In the genomic region with DNA sequence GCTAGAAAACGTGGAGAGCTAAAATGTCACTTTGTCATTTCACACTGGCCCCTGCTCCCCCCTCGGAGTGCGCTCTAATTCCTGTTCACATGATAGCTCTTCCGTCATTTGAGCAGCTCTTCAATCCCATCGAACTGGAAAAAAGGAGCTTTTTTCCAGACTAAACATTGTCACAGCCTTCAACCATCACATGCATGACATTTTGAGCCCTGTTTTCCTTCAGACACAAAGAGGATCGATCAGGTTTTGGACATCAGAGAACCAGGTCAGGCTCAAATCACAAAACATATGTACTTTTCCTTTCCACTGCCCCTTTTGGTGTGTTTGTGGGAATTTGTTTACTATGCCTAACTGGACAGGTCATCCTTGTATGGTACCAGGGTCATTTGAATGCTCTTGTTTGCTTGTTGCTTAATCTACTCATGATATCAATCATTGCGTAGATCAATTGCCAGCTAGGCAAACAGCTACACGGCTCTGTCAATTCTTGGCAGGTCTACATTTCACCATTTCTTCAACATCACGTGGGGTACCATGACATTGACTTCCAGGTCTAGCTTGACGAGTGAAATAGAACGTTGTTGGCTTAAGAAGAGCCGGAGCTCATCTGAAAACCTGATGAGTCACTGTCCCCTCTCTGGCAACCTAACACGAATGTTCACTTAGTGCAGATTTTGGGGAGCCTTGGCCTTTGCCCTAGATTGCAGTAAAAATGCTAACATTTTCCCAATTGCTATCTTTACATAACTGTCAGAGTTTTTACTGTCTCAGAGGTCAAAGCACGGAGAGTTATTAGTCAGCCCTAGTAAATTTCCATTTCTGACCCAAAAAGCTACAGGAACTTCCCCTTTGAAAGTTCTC, we compare ENCODE assay signal across 1 cellular context.
TF ChIP-seq lines count a peak whose summit lies in the region.

No MANE protein-coding gene starts in this region.

TF ChIP-seq in K562, 482 proteins besides CTCF, POLR2A, EP300 and RAD21 (continued from another document and continues in another):
- TF ChIP-seq CBFA2T2 (conservative IDR thresholded peaks at IDR 0.05) (0 out of 2 replicates have a peak, but pooled peaks have one; percentile 3), MCM3 (IDR thresholded peaks at IDR 0.05) (no peak), ZNF224 (CRISPR knock-in tag; IDR thresholded peaks at IDR 0.05) (no peak), ERF (CRISPR knock-in tag; IDR thresholded peaks at IDR 0.05) (0 out of 2 replicates have a peak, but pooled peaks have one; percentile 56), EHMT2 (IDR thresholded peaks at IDR 0.05) (peak; percentile 78), SIX5 (IDR thresholded peaks at IDR 0.05; ENCODE audit: borderline replicate concordance in 1 of 2, insufficient read depth in 1 of 2, low read depth in 1 of 2, low read length in 2 of 2) (no peak), NR2C2 (CRISPR knock-in tag; IDR thresholded peaks at IDR 0.05) (no peak), NR2C2 (tag; IDR thresholded peaks at IDR 0.05) (peak; percentile 79), HLTF (IDR thresholded peaks at IDR 0.05) (no peak), PHF20 (IDR thresholded peaks at IDR 0.05; ENCODE audit: partially characterized antibody) (no peak), LEF1 (IDR thresholded peaks at IDR 0.05) (0 out of 2 replicates have a peak, but pooled peaks have one; percentile 19), RBM22 (IDR thresholded peaks at IDR 0.05; ENCODE audit: low read depth, low read length, poor library complexity, severe bottlenecking) (no peak), NR2C1 (IDR thresholded peaks at IDR 0.05) (peak; percentile 20; the same call in 1 of the 2 replicates), NR2C1 (tag; IDR thresholded peaks at IDR 0.05) (0 out of 2 replicates have a peak, but pooled peaks have one; percentile 20), JUND (IDR thresholded peaks at IDR 0.05; ENCODE audit: borderline replicate concordance, low read depth, low read length) (peak; percentile 59; the same call in 1 of the 2 replicates), JUND (tag; IDR thresholded peaks at IDR 0.05; ENCODE audit: borderline replicate concordance, low read depth, low read length) (peak; percentile 59; the same call in 1 of the 3 replicates), MTA2 (IDR thresholded peaks at IDR 0.05; ENCODE audit: low read depth) (no peak), CXXC5 (CRISPR knock-in tag; IDR thresholded peaks at IDR 0.05) (peak; percentile 42), ZNF175 (CRISPR knock-in tag; IDR thresholded peaks at IDR 0.05; ENCODE audit: low read depth) (0 out of 2 replicates have a peak, but pooled peaks have one; percentile 27), NFIC (IDR thresholded peaks at IDR 0.05) (no peak), MAFG (tag; conservative IDR thresholded peaks at IDR 0.05) (peak; percentile 95), BRCA1 (IDR thresholded peaks at IDR 0.05) (no peak), BRCA1 (CRISPR knock-in tag; IDR thresholded peaks at IDR 0.05) (no peak), IFI16 (CRISPR knock-in tag; IDR thresholded peaks at IDR 0.05) (no peak), RAD51 (IDR thresholded peaks at IDR 0.05; ENCODE audit: borderline replicate concordance, low read depth) (peak; percentile 33; the same call in 1 of the 2 replicates), ZNF76 (CRISPR knock-in tag; IDR thresholded peaks at IDR 0.05; ENCODE audit: borderline replicate concordance) (no peak), MAFK (IDR thresholded peaks at IDR 0.05; ENCODE audit: low read length) (peak; percentile 66; the same call in 1 of the 2 replicates), BMI1 (IDR thresholded peaks at IDR 0.05; ENCODE audit: low read length) (no peak), FOXA1 (IDR thresholded peaks at IDR 0.05; ENCODE audit: borderline replicate concordance) (no peak), TCF7 (IDR thresholded peaks at IDR 0.05; ENCODE audit: borderline replicate concordance) (no peak), NEUROD1 (IDR thresholded peaks at IDR 0.05; ENCODE audit: borderline replicate concordance, low read depth, low read length, partially characterized antibody) (no peak), NR2F6 (CRISPR knock-in tag; IDR thresholded peaks at IDR 0.05) (no peak), HEY1 (CRISPR knock-in tag; IDR thresholded peaks at IDR 0.05; ENCODE audit: borderline replicate concordance) (no peak), HNRNPL (IDR thresholded peaks at IDR 0.05; ENCODE audit: low read depth, low read length) (no peak), ZNF445 (CRISPR knock-in tag; IDR thresholded peaks at IDR 0.05; ENCODE audit: low read depth) (no peak)
- TF ChIP-seq, protein P1, sequence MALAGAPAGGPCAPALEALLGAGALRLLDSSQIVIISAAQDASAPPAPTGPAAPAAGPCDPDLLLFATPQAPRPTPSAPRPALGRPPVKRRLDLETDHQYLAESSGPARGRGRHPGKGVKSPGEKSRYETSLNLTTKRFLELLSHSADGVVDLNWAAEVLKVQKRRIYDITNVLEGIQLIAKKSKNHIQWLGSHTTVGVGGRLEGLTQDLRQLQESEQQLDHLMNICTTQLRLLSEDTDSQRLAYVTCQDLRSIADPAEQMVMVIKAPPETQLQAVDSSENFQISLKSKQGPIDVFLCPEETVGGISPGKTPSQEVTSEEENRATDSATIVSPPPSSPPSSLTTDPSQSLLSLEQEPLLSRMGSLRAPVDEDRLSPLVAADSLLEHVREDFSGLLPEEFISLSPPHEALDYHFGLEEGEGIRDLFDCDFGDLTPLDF (CRISPR knock-in tag; IDR thresholded peaks at IDR 0.05), result no peak
- TF ChIP-seq, protein P2, sequence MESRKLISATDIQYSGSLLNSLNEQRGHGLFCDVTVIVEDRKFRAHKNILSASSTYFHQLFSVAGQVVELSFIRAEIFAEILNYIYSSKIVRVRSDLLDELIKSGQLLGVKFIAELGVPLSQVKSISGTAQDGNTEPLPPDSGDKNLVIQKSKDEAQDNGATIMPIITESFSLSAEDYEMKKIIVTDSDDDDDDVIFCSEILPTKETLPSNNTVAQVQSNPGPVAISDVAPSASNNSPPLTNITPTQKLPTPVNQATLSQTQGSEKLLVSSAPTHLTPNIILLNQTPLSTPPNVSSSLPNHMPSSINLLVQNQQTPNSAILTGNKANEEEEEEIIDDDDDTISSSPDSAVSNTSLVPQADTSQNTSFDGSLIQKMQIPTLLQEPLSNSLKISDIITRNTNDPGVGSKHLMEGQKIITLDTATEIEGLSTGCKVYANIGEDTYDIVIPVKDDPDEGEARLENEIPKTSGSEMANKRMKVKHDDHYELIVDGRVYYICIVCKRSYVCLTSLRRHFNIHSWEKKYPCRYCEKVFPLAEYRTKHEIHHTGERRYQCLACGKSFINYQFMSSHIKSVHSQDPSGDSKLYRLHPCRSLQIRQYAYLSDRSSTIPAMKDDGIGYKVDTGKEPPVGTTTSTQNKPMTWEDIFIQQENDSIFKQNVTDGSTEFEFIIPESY (CRISPR knock-in tag; IDR thresholded peaks at IDR 0.05), result peak; percentile 46; the same call in 1 of the 2 replicates
- TF ChIP-seq, protein P3, sequence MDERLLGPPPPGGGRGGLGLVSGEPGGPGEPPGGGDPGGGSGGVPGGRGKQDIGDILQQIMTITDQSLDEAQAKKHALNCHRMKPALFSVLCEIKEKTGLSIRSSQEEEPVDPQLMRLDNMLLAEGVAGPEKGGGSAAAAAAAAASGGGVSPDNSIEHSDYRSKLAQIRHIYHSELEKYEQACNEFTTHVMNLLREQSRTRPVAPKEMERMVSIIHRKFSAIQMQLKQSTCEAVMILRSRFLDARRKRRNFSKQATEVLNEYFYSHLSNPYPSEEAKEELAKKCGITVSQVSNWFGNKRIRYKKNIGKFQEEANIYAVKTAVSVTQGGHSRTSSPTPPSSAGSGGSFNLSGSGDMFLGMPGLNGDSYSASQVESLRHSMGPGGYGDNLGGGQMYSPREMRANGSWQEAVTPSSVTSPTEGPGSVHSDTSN (CRISPR knock-in tag; IDR thresholded peaks at IDR 0.05; ENCODE audit: low read depth), result no peak
- TF ChIP-seq, protein P3 (tag; conservative IDR thresholded peaks at IDR 0.05; ENCODE audit: low read depth), result peak; percentile 45
- TF ChIP-seq, protein P4, sequence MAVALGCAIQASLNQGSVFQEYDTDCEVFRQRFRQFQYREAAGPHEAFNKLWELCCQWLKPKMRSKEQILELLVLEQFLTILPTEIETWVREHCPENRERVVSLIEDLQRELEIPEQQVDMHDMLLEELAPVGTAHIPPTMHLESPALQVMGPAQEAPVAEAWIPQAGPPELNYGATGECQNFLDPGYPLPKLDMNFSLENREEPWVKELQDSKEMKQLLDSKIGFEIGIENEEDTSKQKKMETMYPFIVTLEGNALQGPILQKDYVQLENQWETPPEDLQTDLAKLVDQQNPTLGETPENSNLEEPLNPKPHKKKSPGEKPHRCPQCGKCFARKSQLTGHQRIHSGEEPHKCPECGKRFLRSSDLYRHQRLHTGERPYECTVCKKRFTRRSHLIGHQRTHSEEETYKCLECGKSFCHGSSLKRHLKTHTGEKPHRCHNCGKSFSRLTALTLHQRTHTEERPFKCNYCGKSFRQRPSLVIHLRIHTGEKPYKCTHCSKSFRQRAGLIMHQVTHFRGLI (CRISPR knock-in tag; IDR thresholded peaks at IDR 0.05), result no peak
- TF ChIP-seq, protein P5, sequence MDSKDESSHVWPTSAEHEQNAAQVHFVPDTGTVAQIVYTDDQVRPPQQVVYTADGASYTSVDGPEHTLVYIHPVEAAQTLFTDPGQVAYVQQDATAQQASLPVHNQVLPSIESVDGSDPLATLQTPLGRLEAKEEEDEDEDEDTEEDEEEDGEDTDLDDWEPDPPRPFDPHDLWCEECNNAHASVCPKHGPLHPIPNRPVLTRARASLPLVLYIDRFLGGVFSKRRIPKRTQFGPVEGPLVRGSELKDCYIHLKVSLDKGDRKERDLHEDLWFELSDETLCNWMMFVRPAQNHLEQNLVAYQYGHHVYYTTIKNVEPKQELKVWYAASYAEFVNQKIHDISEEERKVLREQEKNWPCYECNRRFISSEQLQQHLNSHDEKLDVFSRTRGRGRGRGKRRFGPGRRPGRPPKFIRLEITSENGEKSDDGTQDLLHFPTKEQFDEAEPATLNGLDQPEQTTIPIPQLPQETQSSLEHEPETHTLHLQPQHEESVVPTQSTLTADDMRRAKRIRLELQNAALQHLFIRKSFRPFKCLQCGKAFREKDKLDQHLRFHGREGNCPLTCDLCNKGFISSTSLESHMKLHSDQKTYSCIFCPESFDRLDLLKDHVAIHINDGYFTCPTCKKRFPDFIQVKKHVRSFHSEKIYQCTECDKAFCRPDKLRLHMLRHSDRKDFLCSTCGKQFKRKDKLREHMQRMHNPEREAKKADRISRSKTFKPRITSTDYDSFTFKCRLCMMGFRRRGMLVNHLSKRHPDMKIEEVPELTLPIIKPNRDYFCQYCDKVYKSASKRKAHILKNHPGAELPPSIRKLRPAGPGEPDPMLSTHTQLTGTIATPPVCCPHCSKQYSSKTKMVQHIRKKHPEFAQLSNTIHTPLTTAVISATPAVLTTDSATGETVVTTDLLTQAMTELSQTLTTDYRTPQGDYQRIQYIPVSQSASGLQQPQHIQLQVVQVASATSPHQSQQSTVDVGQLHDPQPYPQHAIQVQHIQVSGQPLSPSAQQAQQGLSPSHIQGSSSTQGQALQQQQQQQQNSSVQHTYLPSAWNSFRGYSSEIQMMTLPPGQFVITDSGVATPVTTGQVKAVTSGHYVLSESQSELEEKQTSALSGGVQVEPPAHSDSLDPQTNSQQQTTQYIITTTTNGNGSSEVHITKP (IDR thresholded peaks at IDR 0.05; ENCODE audit: partially characterized antibody), result peak; percentile 38
- TF ChIP-seq, protein P6, sequence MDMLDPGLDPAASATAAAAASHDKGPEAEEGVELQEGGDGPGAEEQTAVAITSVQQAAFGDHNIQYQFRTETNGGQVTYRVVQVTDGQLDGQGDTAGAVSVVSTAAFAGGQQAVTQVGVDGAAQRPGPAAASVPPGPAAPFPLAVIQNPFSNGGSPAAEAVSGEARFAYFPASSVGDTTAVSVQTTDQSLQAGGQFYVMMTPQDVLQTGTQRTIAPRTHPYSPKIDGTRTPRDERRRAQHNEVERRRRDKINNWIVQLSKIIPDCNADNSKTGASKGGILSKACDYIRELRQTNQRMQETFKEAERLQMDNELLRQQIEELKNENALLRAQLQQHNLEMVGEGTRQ (CRISPR knock-in tag; IDR thresholded peaks at IDR 0.05), result peak; percentile 42; the same call in 1 of the 2 replicates
- TF ChIP-seq, protein P7, sequence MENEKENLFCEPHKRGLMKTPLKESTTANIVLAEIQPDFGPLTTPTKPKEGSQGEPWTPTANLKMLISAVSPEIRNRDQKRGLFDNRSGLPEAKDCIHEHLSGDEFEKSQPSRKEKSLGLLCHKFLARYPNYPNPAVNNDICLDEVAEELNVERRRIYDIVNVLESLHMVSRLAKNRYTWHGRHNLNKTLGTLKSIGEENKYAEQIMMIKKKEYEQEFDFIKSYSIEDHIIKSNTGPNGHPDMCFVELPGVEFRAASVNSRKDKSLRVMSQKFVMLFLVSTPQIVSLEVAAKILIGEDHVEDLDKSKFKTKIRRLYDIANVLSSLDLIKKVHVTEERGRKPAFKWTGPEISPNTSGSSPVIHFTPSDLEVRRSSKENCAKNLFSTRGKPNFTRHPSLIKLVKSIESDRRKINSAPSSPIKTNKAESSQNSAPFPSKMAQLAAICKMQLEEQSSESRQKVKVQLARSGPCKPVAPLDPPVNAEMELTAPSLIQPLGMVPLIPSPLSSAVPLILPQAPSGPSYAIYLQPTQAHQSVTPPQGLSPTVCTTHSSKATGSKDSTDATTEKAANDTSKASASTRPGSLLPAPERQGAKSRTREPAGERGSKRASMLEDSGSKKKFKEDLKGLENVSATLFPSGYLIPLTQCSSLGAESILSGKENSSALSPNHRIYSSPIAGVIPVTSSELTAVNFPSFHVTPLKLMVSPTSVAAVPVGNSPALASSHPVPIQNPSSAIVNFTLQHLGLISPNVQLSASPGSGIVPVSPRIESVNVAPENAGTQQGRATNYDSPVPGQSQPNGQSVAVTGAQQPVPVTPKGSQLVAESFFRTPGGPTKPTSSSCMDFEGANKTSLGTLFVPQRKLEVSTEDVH (IDR thresholded peaks at IDR 0.05; ENCODE audit: low read depth, partially characterized antibody), result no peak
- TF ChIP-seq, protein P8, sequence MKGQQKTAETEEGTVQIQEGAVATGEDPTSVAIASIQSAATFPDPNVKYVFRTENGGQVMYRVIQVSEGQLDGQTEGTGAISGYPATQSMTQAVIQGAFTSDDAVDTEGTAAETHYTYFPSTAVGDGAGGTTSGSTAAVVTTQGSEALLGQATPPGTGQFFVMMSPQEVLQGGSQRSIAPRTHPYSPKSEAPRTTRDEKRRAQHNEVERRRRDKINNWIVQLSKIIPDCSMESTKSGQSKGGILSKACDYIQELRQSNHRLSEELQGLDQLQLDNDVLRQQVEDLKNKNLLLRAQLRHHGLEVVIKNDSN (CRISPR knock-in tag; IDR thresholded peaks at IDR 0.05), result peak; percentile 43; the same call in 1 of the 2 replicates
